Comparison of ENCODE assay signal across 14 cellular contexts in the genomic region with DNA sequence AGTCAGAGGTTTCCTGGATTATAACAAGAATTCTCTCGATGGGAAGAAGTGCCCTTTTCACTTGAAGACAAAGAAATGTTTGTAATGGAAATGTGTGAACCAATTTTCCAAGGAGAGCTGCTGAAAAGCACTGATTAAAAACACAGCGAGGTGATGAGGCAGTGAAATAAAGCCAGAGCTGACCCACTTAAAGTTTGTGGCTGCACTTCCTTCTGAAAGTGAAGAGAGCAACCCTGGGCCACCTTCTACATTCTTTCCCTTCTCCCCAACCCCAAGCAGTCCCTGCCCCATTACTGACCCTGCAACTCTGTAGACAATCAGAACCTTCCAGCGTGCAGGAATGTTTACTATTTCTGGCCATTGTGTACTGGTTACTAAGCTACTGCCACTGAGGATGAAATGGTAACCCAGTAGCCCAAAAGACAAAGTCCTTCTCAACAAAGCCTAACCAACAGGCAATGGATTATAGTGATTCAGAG.
DNase-seq lines count a peak whose midpoint lies in the region; ATAC-seq and TF ChIP-seq lines count a peak whose summit lies in the region.
"Had no signal": no experiment of that assay in that cellular context is flagged by ENCODE, and none has a peak within 500 bp of the region (broad histone marks: within the 10 kb centered on the region; RNA-seq: fewer than 3 reads in every experiment).

No MANE protein-coding gene starts in this region.

- no peak for ATAC-seq in GM18498 (IDR thresholded peaks at IDR 0.05; ENCODE audit: unreplicated experiment)
- ATAC-seq: left colon, PC-3 had no signal

- no peaks in the 10 kb centered on the region for H3K9me3 ChIP-seq in ascending aorta
- H3K9me3 ChIP-seq in tibial nerve, result no peaks in the 10 kb centered on the region
- H3K9me3 ChIP-seq: stomach had no signal

- DNase-seq in ascending aorta (ENCODE audit: low spot score in 2 of 2) (no peak), globus pallidus (ENCODE audit: low spot score) (peak; percentile 52), midbrain (lab: John Stamatoyannopoulos, UW) (peak; percentile 70), tibial nerve (ENCODE audit: low spot score in 2 of 2) (no peak), NCI-H345 treated with DMSO at 0.1 percent for 48 hours (lab: John Stamatoyannopoulos, UW; ENCODE audit: unreplicated experiment) (no peak), cerebellar cortex (ENCODE audit: low spot score) (no peak)
- DNase-seq: activated T-cell treated with anti-CD3 and anti-CD28 coated beads, Interleukin-2, amount 50 U/mL, for 48 hours; DND-41; left colon; NCI-H1048; PC-3; stomach had no signal

- TF ChIP-seq CTCF in ascending aorta (IDR thresholded peaks at IDR 0.05) (no peak), tibial nerve (IDR thresholded peaks at IDR 0.05) (no peak)

- H3K36me3 ChIP-seq in ascending aorta (peaks cover 5 to 10% of the 10 kb centered on the region in 2 donors), tibial nerve (peaks cover 0 to 26% (median 0%) of the 10 kb centered on the region in 3 donors)

- no peak for TF ChIP-seq EP300 in tibial nerve (IDR thresholded peaks at IDR 0.05)

- 13 to 21% methylated on average over 3 of the region's 3 CpGs for WGBS in tibial nerve, 2 donors

- H3K27ac ChIP-seq in ascending aorta (peak overlapping the region; percentile 37 to 56), tibial nerve (peak overlapping the region in 3 of 4 donors; percentile 36 to 63 (median 63))
- H3K27ac ChIP-seq: VCaP had no signal

- H3K27me3 ChIP-seq in ascending aorta, result no peaks in the 10 kb centered on the region
- no peaks in the 10 kb centered on the region for H3K27me3 ChIP-seq in tibial nerve
- H3K27me3 ChIP-seq: stomach had no signal

- H3K4me1 ChIP-seq in ascending aorta, result peaks cover 0 to 8% of the 10 kb centered on the region in 2 donors
- peaks cover 0 to 23% (median 14%) of the 10 kb centered on the region in 4 donors for H3K4me1 ChIP-seq in tibial nerve

- intact Hi-C loops in ascending aorta (cut with DNase I), result no loop called here

- TF ChIP-seq POLR2A in tibial nerve (IDR thresholded peaks at IDR 0.05), result no peak

- H3K4me3 ChIP-seq in ascending aorta, result no peak overlapping the region
- H3K4me3 ChIP-seq in tibial nerve, result no peak overlapping the region
- H3K4me3 ChIP-seq: stomach had no signal

Comparison
In these comparisons a context has a peak if more than half of its experiments do, and no peak if none do; other contexts are left out.
1. DNase-seq: peak in globus pallidus (single experiment) and midbrain (single experiment); none in ascending aorta (0 of 2), tibial nerve (0 of 2), NCI-H345 treated with DMSO at 0.1 percent for 48 hours (single experiment) and cerebellar cortex (single experiment).